9 cellular contexts compared by ENCODE assay signal in the genomic region with DNA sequence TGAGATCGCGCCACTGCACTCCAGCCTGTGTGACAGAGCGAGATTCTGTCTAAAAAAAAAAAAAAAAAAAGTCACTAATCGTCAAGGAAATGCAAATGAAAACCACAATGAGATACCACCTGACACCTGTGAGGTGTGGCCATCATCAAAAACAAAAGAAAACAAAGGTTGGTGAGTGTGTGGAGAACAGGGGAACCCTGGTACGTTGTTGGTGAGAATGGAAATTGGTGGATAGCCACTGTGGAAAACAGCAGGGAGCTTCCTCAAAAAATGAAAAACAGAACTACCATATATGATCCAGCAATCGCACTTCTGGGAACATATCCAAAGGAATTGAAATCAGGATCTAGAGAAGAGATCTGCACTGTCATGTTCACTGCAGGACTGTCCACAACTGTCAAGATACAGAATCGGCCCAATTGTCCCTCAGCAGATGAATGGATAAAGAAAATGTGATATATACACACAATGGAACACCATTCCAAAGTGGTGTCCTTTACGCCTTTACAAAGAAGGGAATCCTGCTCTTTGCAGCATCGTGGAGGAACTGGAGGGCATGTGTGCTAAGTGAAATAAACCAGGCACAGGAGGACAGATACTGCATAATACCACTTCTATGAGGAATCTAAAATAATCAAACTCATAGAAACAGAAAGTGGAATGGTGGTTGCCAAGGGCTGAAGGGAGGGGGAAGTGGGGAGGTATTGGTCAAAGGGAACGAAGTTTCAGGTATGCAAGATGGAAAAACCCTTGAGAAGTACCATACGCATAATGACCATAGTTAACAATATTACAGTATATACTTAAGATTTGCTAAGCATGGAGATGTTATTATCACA.
DNase-seq lines count a peak whose midpoint lies in the region; ATAC-seq, FAIRE-seq and TF ChIP-seq lines count a peak whose summit lies in the region.
"Had no signal": no experiment of that assay in that cellular context is flagged by ENCODE, and none has a peak within 500 bp of the region (broad histone marks: within the 10 kb centered on the region; RNA-seq: fewer than 3 reads in every experiment).

No MANE protein-coding gene starts in this region.

- TF ChIP-seq EP300 in H1 (IDR thresholded peaks at IDR 0.05; ENCODE audit: borderline replicate concordance in 1 of 2, low read depth in 2 of 2, low read length in 2 of 2) = no peak

- H2BK20ac ChIP-seq in H1 (ENCODE audit: low read length) = no peak overlapping the region

- H3K14ac ChIP-seq in H1 (ENCODE audit: insufficient read length) = no peak overlapping the region

- DNase-seq in H1 (ENCODE audit: low read depth in 1 of 2, low spot score in 2 of 2) = no peak
- DNase-seq in NCI-H2171 treated with DMSO at 0.1 percent for 48 hours (lab: John Stamatoyannopoulos, UW) = no peak
- no peak for DNase-seq in inferior parietal cortex (ENCODE audit: extremely low spot score)
- no peak for DNase-seq in ureter (ENCODE audit: low spot score)
- no peak for DNase-seq in H7

- H3K27ac ChIP-seq in H1 (ENCODE audit: low read depth, low read length) = no peak overlapping the region

- H3K4me1 ChIP-seq in H1 (replicated peaks in 1 of 4; ENCODE audit: control insufficient read depth in 3 of 4, insufficient read depth in 4 of 4, low read length in 3 of 4) = peaks cover 0 to 36% (median 23%) of the 10 kb centered on the region in 4 experiments; a peak in 6 of 7 replicates

- no peak overlapping the region for H3K18ac ChIP-seq in H1 (ENCODE audit: extremely low read depth, low read length)

- no peak overlapping the region for H3K4ac ChIP-seq in H1 (replicated peaks; ENCODE audit: insufficient read length, low read depth, low read length)

- CTCF ChIA-PET in H1 (lab: Charles Lee; ENCODE audit: partially characterized antibody) = interaction anchor here (0.6 to 5.9 kb wide), 8 partner anchors 8 to 459 kb away, joined by 3 to 48 read pairs (median 6); no protein-coding TSS in a partner anchor

- no peak overlapping the region for H2BK15ac ChIP-seq in H1 (ENCODE audit: low read length)

- no peak overlapping the region for H2BK12ac ChIP-seq in H1 (ENCODE audit: low read depth, low read length)

- POLR2A ChIA-PET in H1 (lab: Charles Lee; ENCODE audit: partially characterized antibody) = interaction anchor here (1.6 kb wide), 1 partner anchor 14 kb away, joined by 6 read pairs; no protein-coding TSS in a partner anchor

- no peak overlapping the region for H4K5ac ChIP-seq in H1 (ENCODE audit: insufficient read length, low read depth, low read length)

- no peaks in the 10 kb centered on the region for H3K23me2 ChIP-seq in H1 (ENCODE audit: low read depth, low read length)

- no peak for TF ChIP-seq RAD21 in H1 (IDR thresholded peaks at IDR 0.05 in 1 of 2, conservative IDR thresholded peaks at IDR 0.05 in 1 of 2; ENCODE audit: low read depth in 2 of 2, low read length in 2 of 2)

- H3K4me2 ChIP-seq in H1 (ENCODE audit: insufficient read depth in 1 of 2, low read depth in 2 of 2, low read length in 2 of 2) = peak overlapping the region in 1 of 2 experiments; percentile 31; a peak in 1 of 4 replicates

- no peak for FAIRE-seq in H1 (lab: Jason Lieb, UNC)

- TF ChIP-seq CTCF in H1 (IDR thresholded peaks at IDR 0.05; ENCODE audit: control extremely low read depth in 1 of 3, insufficient read depth in 1 of 3, low read depth in 1 of 3, low read length in 3 of 3) = no peak

- no peak overlapping the region for H2AK5ac ChIP-seq in H1 (ENCODE audit: low read depth, low read length)

- no peak overlapping the region for H2BK5ac ChIP-seq in H1 (ENCODE audit: low read depth, low read length)

- 0 out of 7 replicates have a peak, but pooled peaks cover 0 to 2% (median 0%) of the 10 kb centered on the region in 4 experiments for H3K27me3 ChIP-seq in H1 (replicated peaks in 1 of 4; ENCODE audit: control insufficient read depth in 3 of 4, extremely low read depth in 1 of 4, insufficient read depth in 3 of 4, low read length in 3 of 4)
- no peaks in the 10 kb centered on the region for H3K27me3 ChIP-seq in H7 (ENCODE audit: control insufficient read depth, insufficient read depth, low read length)

- no peak overlapping the region for H3K56ac ChIP-seq in H1 (replicated peaks; ENCODE audit: insufficient read length, low read depth, low read length)

- peak; percentile 61 for ATAC-seq in GM18498 (IDR thresholded peaks at IDR 0.05; ENCODE audit: unreplicated experiment)
- ATAC-seq in GM21515 (IDR thresholded peaks at IDR 0.05; ENCODE audit: unreplicated experiment) = peak; percentile 63
- peak; percentile 49 for ATAC-seq in HG03520 (IDR thresholded peaks at IDR 0.05; ENCODE audit: unreplicated experiment)
- ATAC-seq: Panc1 had no signal

- H3K79me2 ChIP-seq in H1 (ENCODE audit: control insufficient read depth in 1 of 2, insufficient read depth in 2 of 2, low read length in 2 of 2) = no peaks in the 10 kb centered on the region

- no peaks in the 10 kb centered on the region for H3K9me3 ChIP-seq in H1 (ENCODE audit: insufficient read depth in 2 of 2, low read depth in 1 of 2, low read length in 1 of 2)

- no peaks in the 10 kb centered on the region for H4K20me1 ChIP-seq in H1 (replicated peaks in 1 of 2; ENCODE audit: control insufficient read depth in 1 of 2, insufficient read depth in 2 of 2, low read length in 2 of 2)

- H3K9ac ChIP-seq in H1 (replicated peaks in 1 of 4; ENCODE audit: extremely low read depth in 1 of 4, low read depth in 3 of 4, low read length in 3 of 4) = no peak overlapping the region

- no peaks in the 10 kb centered on the region for H3K79me1 ChIP-seq in H1 (ENCODE audit: low read depth, low read length)

- H2AFZ ChIP-seq in H1 (ENCODE audit: low read length) = no peak overlapping the region

- H3K4me3 ChIP-seq in H1 (ENCODE audit: extremely low read depth in 1 of 4, insufficient read depth in 2 of 4, low read depth in 3 of 4, low read length in 4 of 4) = no peak overlapping the region
- H3K4me3 ChIP-seq in H7 (ENCODE audit: insufficient read depth, low read depth, low read length) = no peak overlapping the region

- H3K36me3 ChIP-seq in H1 (ENCODE audit: control insufficient read depth in 2 of 4, insufficient read depth in 4 of 4, low read length in 3 of 4) = no peaks in the 10 kb centered on the region
- no peaks in the 10 kb centered on the region for H3K36me3 ChIP-seq in H7 (replicated peaks; ENCODE audit: control insufficient read depth, insufficient read depth, low read length)

- no peak overlapping the region for H4K8ac ChIP-seq in H1 (ENCODE audit: extremely low read depth, insufficient read depth, low read length)

- no peak overlapping the region for H2BK120ac ChIP-seq in H1 (replicated peaks; ENCODE audit: low read depth, low read length)

- H3K23ac ChIP-seq in H1 (ENCODE audit: insufficient read length) = no peak overlapping the region

- TF ChIP-seq POLR2A in H1 (IDR thresholded peaks at IDR 0.05; ENCODE audit: control extremely low read depth in 1 of 2, low read depth in 2 of 2, low read length in 2 of 2) = no peak

- 79% methylated on average over 8 of the region's 11 CpGs; no CpG with 5 or more reads in 1 of the 2 experiments for WGBS in H1 (ENCODE audit: extremely low coverage in 1 of 2, insufficient coverage in 1 of 2, insufficient read length in 1 of 2, insufficient replicate concordance in 2 of 2, low coverage in 1 of 2, low lambda C conversion rate in 2 of 2, missing lambda C conversion rate in 1 of 2), 2 experiments

- peak overlapping the region; percentile 1 for H4K91ac ChIP-seq in H1 (replicated peaks; ENCODE audit: insufficient read length, low read length)

TF ChIP-seq in H1, 55 proteins besides CTCF, POLR2A, EP300 and RAD21 (continues in another document):
- TF ChIP-seq KDM5A (IDR thresholded peaks at IDR 0.05; ENCODE audit: low read length) (no peak), SAP30 (IDR thresholded peaks at IDR 0.05; ENCODE audit: insufficient read depth, insufficient replicate concordance, low read length) (no peak), KDM1A (IDR thresholded peaks at IDR 0.05; ENCODE audit: borderline replicate concordance, low read length) (no peak), EZH2 (IDR thresholded peaks at IDR 0.05; ENCODE audit: low read depth, low read length, severe bottlenecking) (no peak), NRF1 (IDR thresholded peaks at IDR 0.05; ENCODE audit: low read depth, low read length) (no peak), TBP (IDR thresholded peaks at IDR 0.05; ENCODE audit: low read depth, low read length) (no peak), CHD1 (IDR thresholded peaks at IDR 0.05; ENCODE audit: low read depth, low read length) (no peak), CHD2 (IDR thresholded peaks at IDR 0.05; ENCODE audit: low read length) (no peak), RXRA (IDR thresholded peaks at IDR 0.05; ENCODE audit: insufficient read depth, low read depth, low read length) (no peak), SP2 (IDR thresholded peaks at IDR 0.05; ENCODE audit: low read length) (no peak), FOSL1 (IDR thresholded peaks at IDR 0.05; ENCODE audit: insufficient read depth, low read depth, low read length) (no peak), BRCA1 (IDR thresholded peaks at IDR 0.05; ENCODE audit: low read depth, low read length) (no peak), BCL11A (IDR thresholded peaks at IDR 0.05; ENCODE audit: low read depth in 2 of 2, low read length in 2 of 2) (no peak), TCF12 (IDR thresholded peaks at IDR 0.05; ENCODE audit: low read depth, low read length) (no peak), POLR2AphosphoS5 (IDR thresholded peaks at IDR 0.05; ENCODE audit: low read depth, low read length) (no peak)
- TF ChIP-seq, protein P1, sequence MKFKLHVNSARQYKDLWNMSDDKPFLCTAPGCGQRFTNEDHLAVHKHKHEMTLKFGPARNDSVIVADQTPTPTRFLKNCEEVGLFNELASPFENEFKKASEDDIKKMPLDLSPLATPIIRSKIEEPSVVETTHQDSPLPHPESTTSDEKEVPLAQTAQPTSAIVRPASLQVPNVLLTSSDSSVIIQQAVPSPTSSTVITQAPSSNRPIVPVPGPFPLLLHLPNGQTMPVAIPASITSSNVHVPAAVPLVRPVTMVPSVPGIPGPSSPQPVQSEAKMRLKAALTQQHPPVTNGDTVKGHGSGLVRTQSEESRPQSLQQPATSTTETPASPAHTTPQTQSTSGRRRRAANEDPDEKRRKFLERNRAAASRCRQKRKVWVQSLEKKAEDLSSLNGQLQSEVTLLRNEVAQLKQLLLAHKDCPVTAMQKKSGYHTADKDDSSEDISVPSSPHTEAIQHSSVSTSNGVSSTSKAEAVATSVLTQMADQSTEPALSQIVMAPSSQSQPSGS (IDR thresholded peaks at IDR 0.05; ENCODE audit: low read length) = no peak
- TF ChIP-seq, protein P2, sequence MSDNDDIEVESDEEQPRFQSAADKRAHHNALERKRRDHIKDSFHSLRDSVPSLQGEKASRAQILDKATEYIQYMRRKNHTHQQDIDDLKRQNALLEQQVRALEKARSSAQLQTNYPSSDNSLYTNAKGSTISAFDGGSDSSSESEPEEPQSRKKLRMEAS (IDR thresholded peaks at IDR 0.05) = no peak
- TF ChIP-seq, protein P3, sequence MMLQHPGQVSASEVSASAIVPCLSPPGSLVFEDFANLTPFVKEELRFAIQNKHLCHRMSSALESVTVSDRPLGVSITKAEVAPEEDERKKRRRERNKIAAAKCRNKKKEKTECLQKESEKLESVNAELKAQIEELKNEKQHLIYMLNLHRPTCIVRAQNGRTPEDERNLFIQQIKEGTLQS (IDR thresholded peaks at IDR 0.05; ENCODE audit: insufficient read depth, low read depth, low read length) = no peak
